Comparison of ENCODE assay signal across 20 cellular contexts in the genomic region with DNA sequence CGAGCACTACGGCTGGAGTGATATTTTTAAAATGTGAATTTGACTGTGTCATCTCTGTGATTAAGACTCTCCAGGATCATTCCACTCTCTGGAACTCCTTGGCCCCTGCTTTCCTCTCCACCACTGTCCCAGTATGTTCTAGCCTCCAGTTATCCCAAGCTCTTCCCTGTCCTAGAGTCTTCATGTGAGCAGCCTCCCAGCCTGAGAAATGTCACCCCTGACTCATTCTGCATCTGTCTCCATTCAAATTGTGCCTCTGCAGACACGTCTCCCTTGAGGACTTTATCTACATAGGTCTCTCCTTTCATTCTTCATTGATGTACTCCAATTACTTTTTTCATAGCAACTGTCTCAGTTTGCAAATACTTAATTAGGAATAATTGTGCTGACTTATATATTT.
DNase-seq lines count a peak whose midpoint lies in the region; ATAC-seq and TF ChIP-seq lines count a peak whose summit lies in the region.
"Had no signal": no experiment of that assay in that cellular context is flagged by ENCODE, and none has a peak within 500 bp of the region (broad histone marks: within the 10 kb centered on the region; RNA-seq: fewer than 3 reads in every experiment).

No MANE protein-coding gene starts in this region.

- H3K27me3 ChIP-seq in SJCRH30 (no peaks in the 10 kb centered on the region), right atrium auricular region (no peaks in the 10 kb centered on the region), heart left ventricle (no peaks in the 10 kb centered on the region)
- H3K27me3 ChIP-seq: cardiac muscle cell, uterus had no signal

- no TSS peak for BruUV-seq in Calu3 (replicated peaks; lab: Mats Ljungman, UMichigan)

- H3K4me1 Mint-ChIP-seq in Calu3 (ENCODE audit: low read depth, unreplicated experiment) (peaks cover 28% of the 10 kb centered on the region), nephron progenitor cell (peaks cover 19% of the 10 kb centered on the region)
- H3K4me1 Mint-ChIP-seq: memory B cell, natural killer cell had no signal

- H3K36me3 Mint-ChIP-seq in Calu3 (ENCODE audit: insufficient read depth, unreplicated experiment) (no peaks in the 10 kb centered on the region), nephron progenitor cell (ENCODE audit: low read depth) (no peaks in the 10 kb centered on the region)
- H3K36me3 Mint-ChIP-seq: memory B cell, natural killer cell had no signal

- DNase-seq in Calu3 (no peak), SJCRH30 (peak; percentile 18 to 42), fibroblast of mammary gland (ENCODE audit: low read depth) (peak; percentile 40), nephron progenitor cell (no peak), DMS153 treated with DMSO at 0.1 percent for 48 hours (lab: John Stamatoyannopoulos, UW; ENCODE audit: unreplicated experiment) (no peak), right atrium auricular region (ENCODE audit: low spot score) (no peak), heart left ventricle (no peak)
- DNase-seq in stimulated activated naive CD8-positive, alpha-beta T cell treated with anti-CD3 and anti-CD28 coated beads, Interleukin-15, Interleukin-2, amounts not matched to agents 100 U/mL and 50 U/mL, for 24 hours = no peak
- DNase-seq: activated CD4-positive, CD25-positive, alpha-beta regulatory T cell; activated CD8-positive, alpha-beta T cell treated with anti-CD3 and anti-CD28 coated beads, Interleukin-2, amount 10 ng/mL, durations not matched to agents 7 days and 5 days; activated T-cell treated with anti-CD3 and anti-CD28 coated beads, Interleukin-2, amount 50 U/mL, for 24 hours; natural killer cell; NCI-H1417 treated with DMSO at 0.1 percent for 48 hours; NCI-H510A treated with DMSO at 0.1 percent for 48 hours; stimulated activated CD4-positive, alpha-beta T cell treated with anti-CD3 and anti-CD28 coated beads, Interleukin-1b, Interleukin-23, amount 100 ng/mL, for 48 hours; uterus had no signal

- intact Hi-C loops in Calu3 (cut with micrococcal nuclease; ENCODE audit: unreplicated experiment) = no loop called here
- intact Hi-C loops in heart left ventricle (cut with DNase I) = no loop called here

- no peak for TF ChIP-seq POLR2A in heart left ventricle (IDR thresholded peaks at IDR 0.05)

- H3K36me3 ChIP-seq in SJCRH30 (no peaks in the 10 kb centered on the region), right atrium auricular region (no peaks in the 10 kb centered on the region), heart left ventricle (peaks cover 0 to 2% (median 0%) of the 10 kb centered on the region in 9 donors)
- H3K36me3 ChIP-seq: cardiac muscle cell, HAP-1, uterus had no signal

- H3K4me3 ChIP-seq in SJCRH30 (no peak overlapping the region), fibroblast of mammary gland (ENCODE audit: control insufficient read depth, low read depth, low read length) (no peak overlapping the region), right atrium auricular region (no peak overlapping the region), heart left ventricle (no peak overlapping the region)
- H3K4me3 ChIP-seq: cardiac muscle cell, HAP-1, uterus had no signal

- TF ChIP-seq CTCF in Calu3 (IDR thresholded peaks at IDR 0.05; ENCODE audit: unreplicated experiment) = no peak
- no peak for TF ChIP-seq CTCF in fibroblast of mammary gland (conservative IDR thresholded peaks at IDR 0.05; ENCODE audit: control insufficient read depth, insufficient read depth, low read depth, low read length)
- TF ChIP-seq CTCF in nephron progenitor cell (IDR thresholded peaks at IDR 0.05) = no peak
- TF ChIP-seq CTCF in right atrium auricular region (IDR thresholded peaks at IDR 0.05) = no peak
- no peak for TF ChIP-seq CTCF in heart left ventricle (IDR thresholded peaks at IDR 0.05)

- H3K9me3 ChIP-seq in SJCRH30 (replicated peaks) = no peaks in the 10 kb centered on the region
- no peaks in the 10 kb centered on the region for H3K9me3 ChIP-seq in right atrium auricular region
- no peaks in the 10 kb centered on the region for H3K9me3 ChIP-seq in heart left ventricle
- H3K9me3 ChIP-seq: HAP-1, uterus had no signal

- peak overlapping the region; percentile 88 for H3K27ac ChIP-seq in SJCRH30
- H3K27ac ChIP-seq in right atrium auricular region = no peak overlapping the region
- H3K27ac ChIP-seq in heart left ventricle = no peak overlapping the region
- H3K27ac ChIP-seq: cardiac muscle cell, parathyroid adenoma, uterus had no signal

- H3K27me3 Mint-ChIP-seq in Calu3 (ENCODE audit: unreplicated experiment) = no peaks in the 10 kb centered on the region
- peaks cover 7% of the 10 kb centered on the region for H3K27me3 Mint-ChIP-seq in nephron progenitor cell (ENCODE audit: low read depth, poor library complexity)
- H3K27me3 Mint-ChIP-seq: activated T-cell treated with anti-CD3 and anti-CD28 coated beads, Interleukin-2, amount 50 U/mL, for 24 hours; memory B cell had no signal

- ATAC-seq in heart left ventricle = no peak
- ATAC-seq in stimulated activated naive CD8-positive, alpha-beta T cell treated with anti-CD3 and anti-CD28 coated beads, Interleukin-15, Interleukin-2, amounts not matched to agents 100 U/mL and 50 U/mL, for 24 hours = no peak
- ATAC-seq: activated CD8-positive, alpha-beta T cell treated with anti-CD3 and anti-CD28 coated beads, Interleukin-2, amount 10 ng/mL, durations not matched to agents 7 days and 5 days; natural killer cell had no signal

- no peak overlapping the region for H3K4me3 Mint-ChIP-seq in Calu3 (ENCODE audit: low read depth, unreplicated experiment)
- H3K4me3 Mint-ChIP-seq in nephron progenitor cell = no peak overlapping the region
- H3K4me3 Mint-ChIP-seq: activated CD8-positive, alpha-beta T cell treated with anti-CD3 and anti-CD28 coated beads, Interleukin-2, amount 10 ng/mL, durations not matched to agents 7 days and 5 days; activated T-cell treated with anti-CD3 and anti-CD28 coated beads, Interleukin-2, amount 50 U/mL, for 24 hours; memory B cell; natural killer cell had no signal

- H3K27ac Mint-ChIP-seq in Calu3 (ENCODE audit: unreplicated experiment) (peak overlapping the region; percentile 9), nephron progenitor cell (peak overlapping the region; percentile 4)
- H3K27ac Mint-ChIP-seq: activated CD8-positive, alpha-beta T cell treated with anti-CD3 and anti-CD28 coated beads, Interleukin-2, amount 10 ng/mL, durations not matched to agents 7 days and 5 days; activated T-cell treated with anti-CD3 and anti-CD28 coated beads, Interleukin-2, amount 50 U/mL, for 24 hours; memory B cell; natural killer cell had no signal

- 94 to 98% (median 95%) methylated on average over 3 of the region's 3 CpGs for WGBS in heart left ventricle, 4 donors

- H3K4me1 ChIP-seq in SJCRH30 (peaks cover 33% of the 10 kb centered on the region), right atrium auricular region (no peaks in the 10 kb centered on the region), heart left ventricle (peaks cover 0 to 5% (median 0%) of the 10 kb centered on the region in 12 donors)
- H3K4me1 ChIP-seq: HAP-1, parathyroid adenoma, uterus had no signal

- CTCF ChIA-PET in Calu3 (lab: Charles Lee) = no interaction called here

- H3K9me3 Mint-ChIP-seq in Calu3 (ENCODE audit: low read depth, unreplicated experiment) (no peaks in the 10 kb centered on the region), nephron progenitor cell (peaks cover 15% of the 10 kb centered on the region)

Comparison
In these comparisons a context has a peak if more than half of its experiments do, and no peak if none do; other contexts are left out.
1. DNase-seq: peak in SJCRH30 (2 of 2) and fibroblast of mammary gland (single experiment); none in Calu3 (single experiment), nephron progenitor cell (single experiment), DMS153 treated with DMSO at 0.1 percent for 48 hours (single experiment), right atrium auricular region (single experiment), heart left ventricle (0 of 5) and stimulated activated naive CD8-positive, alpha-beta T cell treated with anti-CD3 and anti-CD28 coated beads, Interleukin-15, Interleukin-2, amounts not matched to agents 100 U/mL and 50 U/mL, for 24 hours (single experiment).